Comparison of ENCODE assay signal across 1 cellular context in the genomic region with DNA sequence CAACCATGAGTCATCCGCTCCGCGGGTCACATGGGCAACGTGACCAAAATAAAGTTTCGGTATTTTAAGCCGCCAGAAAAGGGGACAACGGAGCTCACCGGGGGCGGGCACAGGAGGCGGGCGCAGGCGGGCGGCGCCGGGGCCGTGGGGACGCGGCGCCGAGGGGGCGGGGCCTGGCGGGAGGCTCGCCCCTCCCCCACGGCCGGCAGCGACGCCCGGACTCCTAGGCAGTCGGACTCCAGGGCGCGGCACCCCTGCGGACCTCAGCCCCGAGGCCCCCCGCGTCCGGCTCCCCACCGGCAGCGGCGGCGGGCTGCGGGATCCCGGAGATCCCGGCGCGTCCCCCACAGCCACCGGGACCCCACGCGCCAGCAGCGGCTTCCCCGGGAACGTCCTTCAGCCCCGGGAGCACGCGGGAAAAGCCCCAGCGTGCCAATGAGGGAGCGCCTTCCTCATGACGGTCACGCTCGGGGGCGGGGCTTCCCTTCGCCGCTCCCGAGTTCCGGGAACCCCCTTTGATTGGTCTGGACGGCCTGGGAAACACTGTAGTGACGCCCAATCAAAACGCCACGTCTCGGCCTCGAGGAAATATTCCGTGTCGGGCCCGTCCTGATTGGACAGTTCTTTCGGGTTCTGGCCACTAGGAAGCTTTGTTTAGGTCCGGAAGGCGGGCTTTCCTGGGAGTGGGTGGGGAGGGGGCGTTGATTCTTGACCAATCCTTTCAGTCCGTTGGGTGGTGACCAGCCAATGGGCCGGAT.
TF ChIP-seq lines count a peak whose summit lies in the region.

No MANE protein-coding gene starts in this region.

TF ChIP-seq in HCT116, 20 proteins besides CTCF, POLR2A, EP300 and RAD21 (continued from another document):
- TF ChIP-seq TCF7L2 (IDR thresholded peaks at IDR 0.05; ENCODE audit: borderline replicate concordance, extremely low read depth, insufficient read depth, insufficient read length) (peak; percentile 12), MAX (IDR thresholded peaks at IDR 0.05) (peak; percentile 87), EZH2 (IDR thresholded peaks at IDR 0.05) (no peak), ZFX (IDR thresholded peaks at IDR 0.05) (no peak), JUND (IDR thresholded peaks at IDR 0.05) (peak; percentile 74), SP1 (IDR thresholded peaks at IDR 0.05; ENCODE audit: low read depth) (peak; percentile 99), EGR1 (IDR thresholded peaks at IDR 0.05; ENCODE audit: low read depth) (peak; percentile 91)
- TF ChIP-seq, protein P1, sequence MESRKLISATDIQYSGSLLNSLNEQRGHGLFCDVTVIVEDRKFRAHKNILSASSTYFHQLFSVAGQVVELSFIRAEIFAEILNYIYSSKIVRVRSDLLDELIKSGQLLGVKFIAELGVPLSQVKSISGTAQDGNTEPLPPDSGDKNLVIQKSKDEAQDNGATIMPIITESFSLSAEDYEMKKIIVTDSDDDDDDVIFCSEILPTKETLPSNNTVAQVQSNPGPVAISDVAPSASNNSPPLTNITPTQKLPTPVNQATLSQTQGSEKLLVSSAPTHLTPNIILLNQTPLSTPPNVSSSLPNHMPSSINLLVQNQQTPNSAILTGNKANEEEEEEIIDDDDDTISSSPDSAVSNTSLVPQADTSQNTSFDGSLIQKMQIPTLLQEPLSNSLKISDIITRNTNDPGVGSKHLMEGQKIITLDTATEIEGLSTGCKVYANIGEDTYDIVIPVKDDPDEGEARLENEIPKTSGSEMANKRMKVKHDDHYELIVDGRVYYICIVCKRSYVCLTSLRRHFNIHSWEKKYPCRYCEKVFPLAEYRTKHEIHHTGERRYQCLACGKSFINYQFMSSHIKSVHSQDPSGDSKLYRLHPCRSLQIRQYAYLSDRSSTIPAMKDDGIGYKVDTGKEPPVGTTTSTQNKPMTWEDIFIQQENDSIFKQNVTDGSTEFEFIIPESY (IDR thresholded peaks at IDR 0.05; ENCODE audit: extremely low read depth, insufficient replicate concordance, low read length) = no peak
